ENCODE assay signal across 8 cellular contexts in the genomic region with DNA sequence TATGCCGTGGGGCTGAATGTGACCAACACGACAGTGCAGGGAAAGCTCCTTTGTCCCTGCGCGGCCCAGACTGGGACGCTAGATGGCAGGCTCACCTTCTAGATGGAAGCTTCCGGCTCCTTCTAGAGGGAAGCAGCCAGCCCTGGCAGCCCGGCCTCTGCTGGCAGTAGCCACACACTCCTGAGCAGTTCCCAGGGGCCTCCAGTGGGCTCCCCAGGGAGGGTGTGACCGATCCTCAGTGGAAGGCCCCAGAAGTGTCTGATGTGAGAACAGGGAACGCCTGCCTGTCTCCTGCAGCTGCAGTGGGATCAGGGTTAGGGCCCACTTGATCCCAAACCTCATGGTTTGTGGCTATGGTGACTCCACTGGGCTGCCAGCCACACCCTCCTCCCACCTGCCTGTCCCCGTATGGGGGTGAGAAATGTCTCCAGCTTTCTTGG.
A peak's percentile ranks its signal among the peaks of the same experiment; 100 is the strongest.
DNase-seq lines count a peak whose midpoint lies in the region; ATAC-seq and FAIRE-seq lines count a peak whose summit lies in the region.

No MANE protein-coding gene starts in this region.

- H3K9me3 ChIP-seq in BLaER1, result no peaks in the 10 kb centered on the region

- H3K4me2 ChIP-seq in BLaER1, result peak overlapping the region; percentile 54

- peaks cover 6% of the 10 kb centered on the region; the same call in 1 of the 2 replicates for H3K4me1 ChIP-seq in BLaER1

- H3K9ac ChIP-seq in BLaER1, result no peak overlapping the region

- DNase-seq in GM19239 (ENCODE audit: insufficient read length, low spot score), result peak; percentile 76
- DNase-seq in NCI-H345 treated with DMSO at 0.1 percent for 48 hours (lab: John Stamatoyannopoulos, UW; ENCODE audit: unreplicated experiment), result peak; percentile 60
- peak; percentile 45 to 60 (median 52) for DNase-seq in activated CD4-positive, CD25-positive, alpha-beta regulatory T cell (lab: John Stamatoyannopoulos, UW)
- DNase-seq in caudate nucleus (lab: John Stamatoyannopoulos, UW), result peak; percentile 15 to 92 (median 79)
- peak; percentile 74 to 78 for DNase-seq in stimulated activated CD4-positive, alpha-beta T cell treated with anti-CD3 and anti-CD28 coated beads, Interleukin-2, amount 100 ng/mL, for 48 hours

- H4K20me1 ChIP-seq in BLaER1, result no peaks in the 10 kb centered on the region

- H3K4me3 ChIP-seq in BLaER1, result no peak overlapping the region

- FAIRE-seq in GM19239 (lab: Jason Lieb, UNC), result peak; percentile 92

- peak; percentile 100 for ATAC-seq in HG03354 (IDR thresholded peaks at IDR 0.05; ENCODE audit: poor library complexity, severe bottlenecking, unreplicated experiment)

- no peaks in the 10 kb centered on the region for H3K36me3 ChIP-seq in BLaER1

- H3K27me3 ChIP-seq in BLaER1, result no peaks in the 10 kb centered on the region
- no peaks in the 10 kb centered on the region for H3K27me3 ChIP-seq in layer of hippocampus (ENCODE audit: control insufficient read depth, insufficient read depth, low read length)

- H3K27ac ChIP-seq in BLaER1 (no peak overlapping the region), caudate nucleus (ENCODE audit: low read depth, low read length) (no peak overlapping the region), layer of hippocampus (ENCODE audit: low read depth, low read length) (peak overlapping the region; percentile 4)
